8 cellular contexts compared by ENCODE assay signal in the genomic region with DNA sequence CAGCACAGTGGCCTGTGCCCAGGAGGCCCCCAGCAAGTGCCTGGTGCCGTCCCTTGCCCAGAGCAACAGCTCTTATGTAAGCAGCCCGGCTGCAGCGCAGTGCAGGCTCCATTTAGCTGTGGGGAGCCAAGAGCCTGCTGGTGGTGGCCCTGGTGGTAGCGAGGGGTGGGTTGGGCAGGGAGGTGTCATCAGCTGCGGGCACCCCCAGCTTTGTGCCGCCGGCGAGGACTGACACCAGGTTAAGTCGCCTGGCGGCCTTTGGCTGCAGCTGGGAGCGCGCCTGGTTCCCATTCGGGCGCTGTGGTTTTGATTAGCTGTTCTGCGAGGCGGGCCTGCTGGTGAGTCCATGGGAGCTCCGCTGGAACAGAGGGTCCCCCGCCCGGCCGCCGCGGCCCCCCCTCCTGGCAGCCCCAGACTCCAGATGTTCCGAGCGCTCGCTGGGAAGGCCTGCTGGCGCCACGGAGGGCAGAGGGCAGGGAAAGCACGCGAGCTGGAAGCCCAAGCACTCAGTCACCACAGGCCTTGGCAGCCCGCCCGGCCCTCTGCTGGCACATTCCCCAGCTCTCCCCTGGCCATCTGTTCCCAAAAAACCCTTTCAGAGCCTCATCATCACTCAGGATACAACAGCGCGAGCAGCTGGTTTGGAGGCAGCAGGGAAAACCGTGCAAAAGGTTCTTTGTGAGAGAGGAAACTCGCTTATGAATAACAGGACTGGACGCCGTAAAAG. TPM values are rescaled to one million over a fixed set of nuclear protein-coding genes. Genes with fewer than 3 reads are reported as not detected.
A peak's percentile ranks its signal among the peaks of the same experiment; 100 is the strongest.
DNase-seq lines count a peak whose midpoint lies in the region; ATAC-seq and TF ChIP-seq lines count a peak whose summit lies in the region.

No MANE protein-coding gene starts in this region.

- ATAC-seq in HG02588 (IDR thresholded peaks at IDR 0.05; ENCODE audit: unreplicated experiment), result no peak
- ATAC-seq in HG02938 (IDR thresholded peaks at IDR 0.05; ENCODE audit: unreplicated experiment), result no peak
- ATAC-seq in HG03457 (IDR thresholded peaks at IDR 0.05; ENCODE audit: unreplicated experiment), result no peak

- H3K4me3 ChIP-seq in choroid plexus epithelial cell (ENCODE audit: low read depth, low read length), result peak overlapping the region; percentile 17

- TF ChIP-seq CTCF in choroid plexus epithelial cell (conservative IDR thresholded peaks at IDR 0.05; ENCODE audit: low read depth, low read length), result peak; percentile 41

- DNase-seq in H4 (ENCODE audit: low spot score) (peak; percentile 98), NCI-H510A treated with DMSO at 0.1 percent for 48 hours (lab: John Stamatoyannopoulos, UW) (peak; percentile 75), choroid plexus epithelial cell (ENCODE audit: low read depth) (peak; percentile 100), kidney glomerular epithelial cell (lab: John Stamatoyannopoulos, UW) (peak; percentile 93), stromal cell of bone marrow (ENCODE audit: low read depth) (peak; percentile 99)

RNA-seq across cellular contexts. Expression of gene ATOH8, which starts 18.4 kb away (rescaled TPM):
- total RNA-seq in H4 (2014; rRNA removed; shearing (Covaris generic)), result 13.1 and 13.6 TPM in 2 replicates
